In genomic region chr2:15793978-15794377, GRCh38 we compare ENCODE assay signal across 8 cellular contexts.
"Had no signal": no experiment of that assay in that cellular context is flagged by ENCODE, and none has a peak within 500 bp of the region (broad histone marks: within the 10 kb centered on the region; RNA-seq: fewer than 3 reads in every experiment).

No MANE protein-coding gene starts in this region.

- H3K4me3 ChIP-seq: GM12878 had no signal

- DNase-seq: GDM1, GF-D8 had no signal

- FAIRE-seq: G401.6, GM12878, GM12891, GM12892, GM18507, GM19239 had no signal

- ATAC-seq: GM12878 had no signal
